ENCODE assay signal across 1 cellular context in the genomic region with DNA sequence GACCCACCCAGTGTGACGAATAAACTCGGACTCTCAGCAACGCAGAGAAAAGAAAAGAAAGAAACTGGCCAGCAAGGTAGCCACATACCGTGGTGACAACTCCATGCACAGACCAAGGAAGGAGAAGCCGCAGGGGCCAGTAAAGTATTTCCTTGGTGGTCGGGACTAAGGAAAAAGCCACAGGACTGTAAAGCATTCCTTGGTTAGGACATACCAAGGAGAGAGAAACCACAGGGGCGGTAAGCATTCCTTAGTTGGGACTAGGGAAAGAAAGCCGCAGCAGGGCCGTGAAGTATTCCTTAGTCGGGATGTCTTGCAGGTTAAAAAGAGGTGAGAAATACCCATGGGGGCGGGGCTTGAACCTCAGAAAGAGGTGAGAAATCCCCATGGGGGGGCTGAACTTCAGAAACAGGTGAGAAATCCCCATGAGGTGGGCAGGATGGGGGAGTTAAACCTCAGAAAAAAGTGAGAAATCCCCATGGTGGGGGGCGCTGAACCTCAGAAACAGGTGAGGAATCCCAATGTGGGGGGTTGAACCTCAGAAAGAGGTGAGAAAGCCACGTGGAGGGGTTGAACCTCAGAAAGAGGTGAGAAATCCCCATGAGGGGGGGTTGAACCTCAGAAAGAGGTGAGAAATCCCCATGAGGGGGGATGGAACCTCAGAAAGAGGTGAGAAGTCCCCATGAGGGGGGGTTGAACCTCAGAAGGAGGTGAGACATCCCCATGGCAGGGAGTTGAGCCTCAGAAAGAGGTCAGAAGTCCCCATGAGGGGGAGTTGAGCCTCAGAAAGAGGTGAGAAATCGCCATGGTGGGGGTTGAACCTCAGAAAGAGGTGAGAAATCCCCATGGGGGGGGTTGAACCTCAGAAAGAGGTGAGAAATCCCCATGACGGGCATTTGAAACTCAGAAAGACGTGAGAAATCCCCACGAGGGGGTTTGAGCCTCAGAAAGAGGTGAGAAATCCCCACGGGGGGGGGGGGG.
TF ChIP-seq lines count a peak whose summit lies in the region.

No MANE protein-coding gene starts in this region.

TF ChIP-seq in GM12878, 131 proteins besides CTCF, POLR2A, EP300 and RAD21 (continues in another document):
- no peak for TF ChIP-seq RBBP5 (conservative IDR thresholded peaks at IDR 0.05)
- TF ChIP-seq SUPT20H (IDR thresholded peaks at IDR 0.05; ENCODE audit: borderline replicate concordance, control insufficient read depth, low read depth, low read length) = no peak
- TF ChIP-seq HDAC2 (IDR thresholded peaks at IDR 0.05) = no peak
- no peak for TF ChIP-seq CBFB (IDR thresholded peaks at IDR 0.05; ENCODE audit: low read depth)
- TF ChIP-seq NFIC (IDR thresholded peaks at IDR 0.05; ENCODE audit: low read depth, low read length) = peak; percentile 52; the same call in 1 of the 2 replicates
- no peak for TF ChIP-seq SUZ12 (IDR thresholded peaks at IDR 0.05; ENCODE audit: unreplicated experiment)
- TF ChIP-seq BCL11A (IDR thresholded peaks at IDR 0.05; ENCODE audit: low read depth, low read length) = no peak
- TF ChIP-seq SMAD5 (IDR thresholded peaks at IDR 0.05; ENCODE audit: low read depth) = no peak
- TF ChIP-seq, protein P1, sequence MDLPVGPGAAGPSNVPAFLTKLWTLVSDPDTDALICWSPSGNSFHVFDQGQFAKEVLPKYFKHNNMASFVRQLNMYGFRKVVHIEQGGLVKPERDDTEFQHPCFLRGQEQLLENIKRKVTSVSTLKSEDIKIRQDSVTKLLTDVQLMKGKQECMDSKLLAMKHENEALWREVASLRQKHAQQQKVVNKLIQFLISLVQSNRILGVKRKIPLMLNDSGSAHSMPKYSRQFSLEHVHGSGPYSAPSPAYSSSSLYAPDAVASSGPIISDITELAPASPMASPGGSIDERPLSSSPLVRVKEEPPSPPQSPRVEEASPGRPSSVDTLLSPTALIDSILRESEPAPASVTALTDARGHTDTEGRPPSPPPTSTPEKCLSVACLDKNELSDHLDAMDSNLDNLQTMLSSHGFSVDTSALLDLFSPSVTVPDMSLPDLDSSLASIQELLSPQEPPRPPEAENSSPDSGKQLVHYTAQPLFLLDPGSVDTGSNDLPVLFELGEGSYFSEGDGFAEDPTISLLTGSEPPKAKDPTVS (IDR thresholded peaks at IDR 0.05; ENCODE audit: low read depth, low read length) = no peak
- no peak for TF ChIP-seq SPI1 (IDR thresholded peaks at IDR 0.05; ENCODE audit: borderline replicate concordance, insufficient read depth, low read depth, low read length)
- TF ChIP-seq SMARCA5 (IDR thresholded peaks at IDR 0.05) = no peak
- no peak for TF ChIP-seq TCF3 (IDR thresholded peaks at IDR 0.05; ENCODE audit: borderline replicate concordance, insufficient read depth, low read depth, low read length)
- TF ChIP-seq, protein P2, sequence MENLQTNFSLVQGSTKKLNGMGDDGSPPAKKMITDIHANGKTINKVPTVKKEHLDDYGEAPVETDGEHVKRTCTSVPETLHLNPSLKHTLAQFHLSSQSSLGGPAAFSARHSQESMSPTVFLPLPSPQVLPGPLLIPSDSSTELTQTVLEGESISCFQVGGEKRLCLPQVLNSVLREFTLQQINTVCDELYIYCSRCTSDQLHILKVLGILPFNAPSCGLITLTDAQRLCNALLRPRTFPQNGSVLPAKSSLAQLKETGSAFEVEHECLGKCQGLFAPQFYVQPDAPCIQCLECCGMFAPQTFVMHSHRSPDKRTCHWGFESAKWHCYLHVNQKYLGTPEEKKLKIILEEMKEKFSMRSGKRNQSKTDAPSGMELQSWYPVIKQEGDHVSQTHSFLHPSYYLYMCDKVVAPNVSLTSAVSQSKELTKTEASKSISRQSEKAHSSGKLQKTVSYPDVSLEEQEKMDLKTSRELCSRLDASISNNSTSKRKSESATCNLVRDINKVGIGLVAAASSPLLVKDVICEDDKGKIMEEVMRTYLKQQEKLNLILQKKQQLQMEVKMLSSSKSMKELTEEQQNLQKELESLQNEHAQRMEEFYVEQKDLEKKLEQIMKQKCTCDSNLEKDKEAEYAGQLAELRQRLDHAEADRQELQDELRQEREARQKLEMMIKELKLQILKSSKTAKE (IDR thresholded peaks at IDR 0.05; ENCODE audit: low read depth, poor library complexity, severe bottlenecking) = peak; percentile 28
- TF ChIP-seq, protein P3, sequence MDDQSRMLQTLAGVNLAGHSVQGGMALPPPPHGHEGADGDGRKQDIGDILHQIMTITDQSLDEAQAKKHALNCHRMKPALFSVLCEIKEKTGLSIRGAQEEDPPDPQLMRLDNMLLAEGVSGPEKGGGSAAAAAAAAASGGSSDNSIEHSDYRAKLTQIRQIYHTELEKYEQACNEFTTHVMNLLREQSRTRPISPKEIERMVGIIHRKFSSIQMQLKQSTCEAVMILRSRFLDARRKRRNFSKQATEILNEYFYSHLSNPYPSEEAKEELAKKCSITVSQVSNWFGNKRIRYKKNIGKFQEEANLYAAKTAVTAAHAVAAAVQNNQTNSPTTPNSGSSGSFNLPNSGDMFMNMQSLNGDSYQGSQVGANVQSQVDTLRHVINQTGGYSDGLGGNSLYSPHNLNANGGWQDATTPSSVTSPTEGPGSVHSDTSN (IDR thresholded peaks at IDR 0.05; ENCODE audit: insufficient replicate concordance, low read depth, low read length) = no peak
- no peak for TF ChIP-seq HCFC1 (IDR thresholded peaks at IDR 0.05; ENCODE audit: low read length)
- no peak for TF ChIP-seq TARDBP (IDR thresholded peaks at IDR 0.05; ENCODE audit: borderline replicate concordance)
- TF ChIP-seq BACH1 (IDR thresholded peaks at IDR 0.05; ENCODE audit: borderline replicate concordance) = no peak
- no peak for TF ChIP-seq TBL1XR1 (IDR thresholded peaks at IDR 0.05; ENCODE audit: low read depth, low read length)
- TF ChIP-seq, protein P4, sequence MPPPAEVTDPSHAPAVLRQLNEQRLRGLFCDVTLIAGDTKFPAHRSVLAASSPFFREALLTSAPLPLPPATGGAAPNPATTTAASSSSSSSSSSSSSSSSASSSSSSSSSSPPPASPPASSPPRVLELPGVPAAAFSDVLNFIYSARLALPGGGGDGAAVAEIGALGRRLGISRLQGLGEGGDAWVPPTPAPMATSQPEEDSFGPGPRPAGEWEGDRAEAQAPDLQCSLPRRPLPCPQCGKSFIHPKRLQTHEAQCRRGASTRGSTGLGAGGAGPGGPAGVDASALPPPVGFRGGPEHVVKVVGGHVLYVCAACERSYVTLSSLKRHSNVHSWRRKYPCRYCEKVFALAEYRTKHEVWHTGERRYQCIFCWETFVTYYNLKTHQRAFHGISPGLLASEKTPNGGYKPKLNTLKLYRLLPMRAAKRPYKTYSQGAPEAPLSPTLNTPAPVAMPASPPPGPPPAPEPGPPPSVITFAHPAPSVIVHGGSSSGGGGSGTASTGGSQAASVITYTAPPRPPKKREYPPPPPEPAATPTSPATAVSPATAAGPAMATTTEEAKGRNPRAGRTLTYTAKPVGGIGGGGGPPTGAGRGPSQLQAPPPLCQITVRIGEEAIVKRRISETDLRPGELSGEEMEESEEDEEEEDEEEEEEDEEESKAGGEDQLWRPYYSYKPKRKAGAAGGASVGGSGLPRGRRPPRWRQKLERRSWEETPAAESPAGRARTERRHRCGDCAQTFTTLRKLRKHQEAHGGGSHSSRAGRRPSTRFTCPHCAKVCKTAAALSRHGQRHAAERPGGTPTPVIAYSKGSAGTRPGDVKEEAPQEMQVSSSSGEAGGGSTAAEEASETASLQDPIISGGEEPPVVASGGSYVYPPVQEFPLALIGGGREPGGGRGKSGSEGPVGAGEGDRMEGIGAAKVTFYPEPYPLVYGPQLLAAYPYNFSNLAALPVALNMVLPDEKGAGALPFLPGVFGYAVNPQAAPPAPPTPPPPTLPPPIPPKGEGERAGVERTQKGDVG (CRISPR knock-in tag; IDR thresholded peaks at IDR 0.05) = no peak
- no peak for TF ChIP-seq SIN3A (IDR thresholded peaks at IDR 0.05; ENCODE audit: low read depth, low read length)
- no peak for TF ChIP-seq MXI1 (IDR thresholded peaks at IDR 0.05; ENCODE audit: low read depth, low read length)
- no peak for TF ChIP-seq NR2C2 (IDR thresholded peaks at IDR 0.05; ENCODE audit: borderline replicate concordance, control insufficient read depth, insufficient read length, low read depth)
- TF ChIP-seq IRF4 (IDR thresholded peaks at IDR 0.05; ENCODE audit: low read depth, low read length) = no peak
- TF ChIP-seq, protein P5, sequence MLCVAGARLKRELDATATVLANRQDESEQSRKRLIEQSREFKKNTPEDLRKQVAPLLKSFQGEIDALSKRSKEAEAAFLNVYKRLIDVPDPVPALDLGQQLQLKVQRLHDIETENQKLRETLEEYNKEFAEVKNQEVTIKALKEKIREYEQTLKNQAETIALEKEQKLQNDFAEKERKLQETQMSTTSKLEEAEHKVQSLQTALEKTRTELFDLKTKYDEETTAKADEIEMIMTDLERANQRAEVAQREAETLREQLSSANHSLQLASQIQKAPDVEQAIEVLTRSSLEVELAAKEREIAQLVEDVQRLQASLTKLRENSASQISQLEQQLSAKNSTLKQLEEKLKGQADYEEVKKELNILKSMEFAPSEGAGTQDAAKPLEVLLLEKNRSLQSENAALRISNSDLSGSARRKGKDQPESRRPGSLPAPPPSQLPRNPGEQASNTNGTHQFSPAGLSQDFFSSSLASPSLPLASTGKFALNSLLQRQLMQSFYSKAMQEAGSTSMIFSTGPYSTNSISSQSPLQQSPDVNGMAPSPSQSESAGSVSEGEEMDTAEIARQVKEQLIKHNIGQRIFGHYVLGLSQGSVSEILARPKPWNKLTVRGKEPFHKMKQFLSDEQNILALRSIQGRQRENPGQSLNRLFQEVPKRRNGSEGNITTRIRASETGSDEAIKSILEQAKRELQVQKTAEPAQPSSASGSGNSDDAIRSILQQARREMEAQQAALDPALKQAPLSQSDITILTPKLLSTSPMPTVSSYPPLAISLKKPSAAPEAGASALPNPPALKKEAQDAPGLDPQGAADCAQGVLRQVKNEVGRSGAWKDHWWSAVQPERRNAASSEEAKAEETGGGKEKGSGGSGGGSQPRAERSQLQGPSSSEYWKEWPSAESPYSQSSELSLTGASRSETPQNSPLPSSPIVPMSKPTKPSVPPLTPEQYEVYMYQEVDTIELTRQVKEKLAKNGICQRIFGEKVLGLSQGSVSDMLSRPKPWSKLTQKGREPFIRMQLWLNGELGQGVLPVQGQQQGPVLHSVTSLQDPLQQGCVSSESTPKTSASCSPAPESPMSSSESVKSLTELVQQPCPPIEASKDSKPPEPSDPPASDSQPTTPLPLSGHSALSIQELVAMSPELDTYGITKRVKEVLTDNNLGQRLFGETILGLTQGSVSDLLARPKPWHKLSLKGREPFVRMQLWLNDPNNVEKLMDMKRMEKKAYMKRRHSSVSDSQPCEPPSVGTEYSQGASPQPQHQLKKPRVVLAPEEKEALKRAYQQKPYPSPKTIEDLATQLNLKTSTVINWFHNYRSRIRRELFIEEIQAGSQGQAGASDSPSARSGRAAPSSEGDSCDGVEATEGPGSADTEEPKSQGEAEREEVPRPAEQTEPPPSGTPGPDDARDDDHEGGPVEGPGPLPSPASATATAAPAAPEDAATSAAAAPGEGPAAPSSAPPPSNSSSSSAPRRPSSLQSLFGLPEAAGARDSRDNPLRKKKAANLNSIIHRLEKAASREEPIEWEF (IDR thresholded peaks at IDR 0.05; ENCODE audit: insufficient replicate concordance, low read depth, low read length) = no peak
- no peak; the same call in 1 of the 2 replicates for TF ChIP-seq RAD51 (IDR thresholded peaks at IDR 0.05)
- no peak for TF ChIP-seq ZNF274 (IDR thresholded peaks at IDR 0.05; ENCODE audit: insufficient read depth, insufficient read length)
- TF ChIP-seq, protein P6, sequence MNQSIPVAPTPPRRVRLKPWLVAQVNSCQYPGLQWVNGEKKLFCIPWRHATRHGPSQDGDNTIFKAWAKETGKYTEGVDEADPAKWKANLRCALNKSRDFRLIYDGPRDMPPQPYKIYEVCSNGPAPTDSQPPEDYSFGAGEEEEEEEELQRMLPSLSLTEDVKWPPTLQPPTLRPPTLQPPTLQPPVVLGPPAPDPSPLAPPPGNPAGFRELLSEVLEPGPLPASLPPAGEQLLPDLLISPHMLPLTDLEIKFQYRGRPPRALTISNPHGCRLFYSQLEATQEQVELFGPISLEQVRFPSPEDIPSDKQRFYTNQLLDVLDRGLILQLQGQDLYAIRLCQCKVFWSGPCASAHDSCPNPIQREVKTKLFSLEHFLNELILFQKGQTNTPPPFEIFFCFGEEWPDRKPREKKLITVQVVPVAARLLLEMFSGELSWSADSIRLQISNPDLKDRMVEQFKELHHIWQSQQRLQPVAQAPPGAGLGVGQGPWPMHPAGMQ (IDR thresholded peaks at IDR 0.05; ENCODE audit: borderline replicate concordance) = no peak
- no peak for TF ChIP-seq KLF5 (IDR thresholded peaks at IDR 0.05; ENCODE audit: partially characterized antibody)
- no peak for TF ChIP-seq HDGF (IDR thresholded peaks at IDR 0.05)
- no peak for TF ChIP-seq CHD2 (IDR thresholded peaks at IDR 0.05; ENCODE audit: borderline replicate concordance, low read depth, low read length)
- TF ChIP-seq ZNF217 (IDR thresholded peaks at IDR 0.05) = no peak
- TF ChIP-seq ZNF384 (IDR thresholded peaks at IDR 0.05; ENCODE audit: borderline replicate concordance, low read depth, low read length) = no peak
- TF ChIP-seq IKZF2 (IDR thresholded peaks at IDR 0.05) = peak in 1 of 2 experiments; percentile 19; a peak in 1 of 4 replicates
- no peak for TF ChIP-seq STAT1 (conservative IDR thresholded peaks at IDR 0.05)
- no peak for TF ChIP-seq RB1 (IDR thresholded peaks at IDR 0.05; ENCODE audit: borderline replicate concordance)
- TF ChIP-seq ZNF622 (IDR thresholded peaks at IDR 0.05) = no peak
- TF ChIP-seq, protein P7, sequence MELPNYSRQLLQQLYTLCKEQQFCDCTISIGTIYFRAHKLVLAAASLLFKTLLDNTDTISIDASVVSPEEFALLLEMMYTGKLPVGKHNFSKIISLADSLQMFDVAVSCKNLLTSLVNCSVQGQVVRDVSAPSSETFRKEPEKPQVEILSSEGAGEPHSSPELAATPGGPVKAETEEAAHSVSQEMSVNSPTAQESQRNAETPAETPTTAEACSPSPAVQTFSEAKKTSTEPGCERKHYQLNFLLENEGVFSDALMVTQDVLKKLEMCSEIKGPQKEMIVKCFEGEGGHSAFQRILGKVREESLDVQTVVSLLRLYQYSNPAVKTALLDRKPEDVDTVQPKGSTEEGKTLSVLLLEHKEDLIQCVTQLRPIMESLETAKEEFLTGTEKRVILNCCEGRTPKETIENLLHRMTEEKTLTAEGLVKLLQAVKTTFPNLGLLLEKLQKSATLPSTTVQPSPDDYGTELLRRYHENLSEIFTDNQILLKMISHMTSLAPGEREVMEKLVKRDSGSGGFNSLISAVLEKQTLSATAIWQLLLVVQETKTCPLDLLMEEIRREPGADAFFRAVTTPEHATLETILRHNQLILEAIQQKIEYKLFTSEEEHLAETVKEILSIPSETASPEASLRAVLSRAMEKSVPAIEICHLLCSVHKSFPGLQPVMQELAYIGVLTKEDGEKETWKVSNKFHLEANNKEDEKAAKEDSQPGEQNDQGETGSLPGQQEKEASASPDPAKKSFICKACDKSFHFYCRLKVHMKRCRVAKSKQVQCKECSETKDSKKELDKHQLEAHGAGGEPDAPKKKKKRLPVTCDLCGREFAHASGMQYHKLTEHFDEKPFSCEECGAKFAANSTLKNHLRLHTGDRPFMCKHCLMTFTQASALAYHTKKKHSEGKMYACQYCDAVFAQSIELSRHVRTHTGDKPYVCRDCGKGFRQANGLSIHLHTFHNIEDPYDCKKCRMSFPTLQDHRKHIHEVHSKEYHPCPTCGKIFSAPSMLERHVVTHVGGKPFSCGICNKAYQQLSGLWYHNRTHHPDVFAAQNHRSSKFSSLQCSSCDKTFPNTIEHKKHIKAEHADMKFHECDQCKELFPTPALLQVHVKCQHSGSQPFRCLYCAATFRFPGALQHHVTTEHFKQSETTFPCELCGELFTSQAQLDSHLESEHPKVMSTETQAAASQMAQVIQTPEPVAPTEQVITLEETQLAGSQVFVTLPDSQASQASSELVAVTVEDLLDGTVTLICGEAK (IDR thresholded peaks at IDR 0.05; ENCODE audit: borderline replicate concordance) = no peak
- no peak for TF ChIP-seq DPF2 (IDR thresholded peaks at IDR 0.05)
